In the genomic region with DNA sequence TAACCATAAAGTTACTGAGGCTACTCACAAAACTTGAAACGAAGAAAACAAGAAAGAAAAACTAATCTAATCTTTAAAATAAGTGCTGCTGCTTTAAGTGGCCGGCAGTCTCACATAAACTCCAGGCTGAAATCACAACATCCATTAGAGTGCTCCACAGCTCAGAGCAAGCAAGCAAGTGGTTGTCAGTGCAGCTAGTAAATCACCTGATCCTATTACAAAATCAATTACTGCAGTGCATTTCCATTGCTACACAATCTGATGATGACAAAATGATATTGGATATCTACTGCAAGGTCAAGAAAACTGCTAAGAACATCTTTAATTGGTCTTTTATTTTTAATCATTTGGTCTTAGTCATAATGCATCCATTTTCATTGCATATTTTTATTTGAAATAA, we compare ENCODE assay signal across 19 cellular contexts.
"Had no signal": no experiment of that assay in that cellular context is flagged by ENCODE, and none has a peak within 500 bp of the region (broad histone marks: within the 10 kb centered on the region; RNA-seq: fewer than 3 reads in every experiment).

No MANE protein-coding gene starts in this region.

- H3K9me3 ChIP-seq: neutrophil, stomach, upper lobe of left lung had no signal

- H3K4me1 ChIP-seq: parathyroid adenoma had no signal

- DNase-seq: activated CD4-positive, alpha-beta T cell treated with anti-CD3 and anti-CD28 coated beads, Interleukin-2, amount 50 U/mL, for 1 hour; activated CD8-positive, alpha-beta memory T cell treated with anti-CD3 and anti-CD28 coated beads, Interleukin-2, amount 50 U/mL, for 4 hours; activated naive CD4-positive, alpha-beta T cell treated with anti-CD3 and anti-CD28 coated beads for 36 hours; activated naive CD8-positive, alpha-beta T cell treated with anti-CD3 and anti-CD28 coated beads, Interleukin-2, amount 50 U/mL, for 24 hours; activated T-cell treated with anti-CD3 and anti-CD28 coated beads, Interleukin-2, amount 50 U/mL, for 4 hours; anterior cingulate cortex; caudate nucleus; dorsolateral prefrontal cortex; endodermal cell; foreskin melanocyte; glutamatergic neuron; hypothalamus; natural killer cell; stimulated activated CD4-positive, alpha-beta T cell treated with anti-CD3 and anti-CD28 coated beads, Interleukin-4, amount 100 ng/mL, for 24 hours; stomach; upper lobe of left lung had no signal

- H3K4me3 ChIP-seq: dorsolateral prefrontal cortex, stomach, upper lobe of left lung had no signal

- H3K36me3 ChIP-seq: neutrophil, stomach, upper lobe of left lung had no signal

- H3K27ac ChIP-seq: dorsolateral prefrontal cortex, epithelial cell of prostate, neutrophil, parathyroid adenoma, stomach, upper lobe of left lung had no signal

- H3K27me3 ChIP-seq: dorsolateral prefrontal cortex, neutrophil, stomach, upper lobe of left lung had no signal
